ENCODE assay signal across 8 cellular contexts in the genomic region with DNA sequence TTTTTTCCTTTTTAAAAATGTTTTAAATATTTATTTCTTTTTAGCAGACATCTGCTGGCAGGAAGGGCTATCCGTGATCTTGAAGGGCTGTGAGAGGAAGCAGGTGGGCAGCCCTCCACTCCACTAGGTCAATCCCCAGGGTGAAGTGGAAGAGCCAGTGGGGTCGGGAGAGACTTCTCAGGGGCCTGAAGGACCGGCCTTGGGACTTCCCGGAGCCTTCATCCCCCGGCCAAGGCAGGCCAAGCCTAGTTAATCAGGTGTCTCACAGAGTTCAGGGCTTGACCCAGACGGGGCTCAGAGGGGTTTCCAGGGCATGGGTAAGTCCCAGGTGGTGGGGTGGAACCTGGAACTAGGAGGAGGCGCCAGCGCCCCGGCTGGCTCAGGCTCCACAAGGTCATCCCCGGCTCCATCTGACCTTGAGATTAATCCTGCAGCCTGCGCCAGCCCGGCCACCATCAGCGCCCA. TPM values are rescaled to one million over a fixed set of nuclear protein-coding genes. Genes with fewer than 3 reads are reported as not detected.
DNase-seq lines count a peak whose midpoint lies in the region; ATAC-seq and TF ChIP-seq lines count a peak whose summit lies in the region.
"Had no signal": no experiment of that assay in that cellular context is flagged by ENCODE, and none has a peak within 500 bp of the region (broad histone marks: within the 10 kb centered on the region; RNA-seq: fewer than 3 reads in every experiment).

No MANE protein-coding gene starts in this region.

- H3K4me3 ChIP-seq in left ventricle myocardium inferior = peak overlapping the region; percentile 67
- H3K4me3 ChIP-seq: cardiac muscle cell had no signal

- intact Hi-C loops in left ventricle myocardium inferior (cut with micrococcal nuclease) = loop anchor here (2.0 to 10.0 kb wide), 3 partner anchors 80 to 315 kb away; no protein-coding TSS in a partner anchor

- H3K27me3 Mint-ChIP-seq in WTC11 (ENCODE audit: low read depth) = peaks cover 10% of the 10 kb centered on the region
- H3K27me3 Mint-ChIP-seq in stimulated activated naive CD8-positive, alpha-beta T cell treated with anti-CD3 and anti-CD28 coated beads, Interleukin-15, Interleukin-2, amounts not matched to agents 100 ng/mL and 50 ng/mL, for 24 hours = no peaks in the 10 kb centered on the region

- ATAC-seq in GM19463 (IDR thresholded peaks at IDR 0.05; ENCODE audit: unreplicated experiment) = peak; percentile 16
- no peak for ATAC-seq in WTC11
- ATAC-seq in HG03432 (IDR thresholded peaks at IDR 0.05; ENCODE audit: unreplicated experiment) = no peak

- POLR2A ChIA-PET in WTC11 (lab: Charles Lee) = interaction anchor here (0.8 kb wide), 1 partner anchor 44 kb away, joined by 7 read pairs; a partner anchor contains a TSS

- H3K36me3 Mint-ChIP-seq in WTC11 = no peaks in the 10 kb centered on the region
- no peaks in the 10 kb centered on the region for H3K36me3 Mint-ChIP-seq in stimulated activated naive CD8-positive, alpha-beta T cell treated with anti-CD3 and anti-CD28 coated beads, Interleukin-15, Interleukin-2, amounts not matched to agents 100 ng/mL and 50 ng/mL, for 24 hours (ENCODE audit: low read depth)

- CTCF ChIA-PET in WTC11 (lab: Charles Lee) = interaction anchor here (0.7 to 6.6 kb wide), 56 partner anchors 8 to 377 kb away, joined by 3 to 152 read pairs (median 5); a partner anchor contains a TSS

- peak overlapping the region; percentile 86 for H3K27ac ChIP-seq in left ventricle myocardium inferior (replicated peaks)
- H3K27ac ChIP-seq: cardiac muscle cell had no signal

- H3K4me1 Mint-ChIP-seq in WTC11 = peaks cover 47% of the 10 kb centered on the region
- H3K4me1 Mint-ChIP-seq in stimulated activated naive CD8-positive, alpha-beta T cell treated with anti-CD3 and anti-CD28 coated beads, Interleukin-15, Interleukin-2, amounts not matched to agents 100 ng/mL and 50 ng/mL, for 24 hours (ENCODE audit: low read depth) = peaks cover 12% of the 10 kb centered on the region

- no peaks in the 10 kb centered on the region for H3K27me3 ChIP-seq in left ventricle myocardium inferior (ENCODE audit: low read depth)
- H3K27me3 ChIP-seq: cardiac muscle cell had no signal

- TF ChIP-seq CTCF in WTC11 (IDR thresholded peaks at IDR 0.05) = no peak
- TF ChIP-seq CTCF in left ventricle myocardium inferior (IDR thresholded peaks at IDR 0.05; ENCODE audit: borderline replicate concordance) = no peak

- H3K36me3 ChIP-seq in left ventricle myocardium inferior = peaks cover 34% of the 10 kb centered on the region
- H3K36me3 ChIP-seq: cardiac muscle cell had no signal

- H3K9me3 Mint-ChIP-seq in WTC11 = no peaks in the 10 kb centered on the region
- no peaks in the 10 kb centered on the region for H3K9me3 Mint-ChIP-seq in stimulated activated naive CD8-positive, alpha-beta T cell treated with anti-CD3 and anti-CD28 coated beads, Interleukin-15, Interleukin-2, amounts not matched to agents 100 ng/mL and 50 ng/mL, for 24 hours

- peak overlapping the region; percentile 54 for H3K4me3 Mint-ChIP-seq in WTC11
- peak overlapping the region; percentile 75 for H3K4me3 Mint-ChIP-seq in stimulated activated naive CD8-positive, alpha-beta T cell treated with anti-CD3 and anti-CD28 coated beads, Interleukin-15, Interleukin-2, amounts not matched to agents 100 ng/mL and 50 ng/mL, for 24 hours

- DNase-seq in WTC11 (ENCODE audit: low spot score) (no peak), left ventricle myocardium inferior (no peak), cerebellar nuclear complex (lab: John Stamatoyannopoulos, UW) (no peak), NCI-H1417 treated with DMSO at 0.1 percent for 48 hours (lab: John Stamatoyannopoulos, UW) (no peak)

- H3K27ac Mint-ChIP-seq in WTC11 = no peak overlapping the region
- H3K27ac Mint-ChIP-seq in stimulated activated naive CD8-positive, alpha-beta T cell treated with anti-CD3 and anti-CD28 coated beads, Interleukin-15, Interleukin-2, amounts not matched to agents 100 ng/mL and 50 ng/mL, for 24 hours = peak overlapping the region; percentile 26

- peaks cover 23% of the 10 kb centered on the region for H3K4me1 ChIP-seq in left ventricle myocardium inferior

- H3K9me3 ChIP-seq in left ventricle myocardium inferior (replicated peaks) = no peaks in the 10 kb centered on the region

TF ChIP-seq in WTC11, 78 proteins besides CTCF, POLR2A, EP300 and RAD21:
- TF ChIP-seq ESRRA (CRISPR knock-in tag; IDR thresholded peaks at IDR 0.05; ENCODE audit: borderline replicate concordance) = peak; percentile 87; the same call in 1 of the 2 replicates
- no peak for TF ChIP-seq ZNF219 (CRISPR knock-in tag; IDR thresholded peaks at IDR 0.05; ENCODE audit: borderline replicate concordance)

RNA-seq across cellular contexts. Expression of a gene that starts 44.3 kb away (rescaled TPM):
- total RNA-seq in WTC11 (2021) (63.2 to 86.2 TPM (median 74.6 TPM) in 3 replicates), left ventricle myocardium inferior (0.77 TPM)

RNA-seq across cellular contexts. Expression of a gene that starts 52.9 kb away (rescaled TPM):
- total RNA-seq in WTC11 (2021) (3.1 to 3.9 TPM (median 3.3 TPM) in 3 replicates), left ventricle myocardium inferior (39.9 TPM)

Comparison
In these comparisons a context has a peak if more than half of its experiments do, and no peak if none do; other contexts are left out.
1. RNA of a gene that starts 44.3 kb away (total RNA-seq): 63.2 to 86.2 TPM in WTC11; 0.77 TPM in left ventricle myocardium inferior (single experiment); every median in the first group is over 10 times any median in the second.